Comparison of ENCODE assay signal across 1 cellular context in the genomic region with DNA sequence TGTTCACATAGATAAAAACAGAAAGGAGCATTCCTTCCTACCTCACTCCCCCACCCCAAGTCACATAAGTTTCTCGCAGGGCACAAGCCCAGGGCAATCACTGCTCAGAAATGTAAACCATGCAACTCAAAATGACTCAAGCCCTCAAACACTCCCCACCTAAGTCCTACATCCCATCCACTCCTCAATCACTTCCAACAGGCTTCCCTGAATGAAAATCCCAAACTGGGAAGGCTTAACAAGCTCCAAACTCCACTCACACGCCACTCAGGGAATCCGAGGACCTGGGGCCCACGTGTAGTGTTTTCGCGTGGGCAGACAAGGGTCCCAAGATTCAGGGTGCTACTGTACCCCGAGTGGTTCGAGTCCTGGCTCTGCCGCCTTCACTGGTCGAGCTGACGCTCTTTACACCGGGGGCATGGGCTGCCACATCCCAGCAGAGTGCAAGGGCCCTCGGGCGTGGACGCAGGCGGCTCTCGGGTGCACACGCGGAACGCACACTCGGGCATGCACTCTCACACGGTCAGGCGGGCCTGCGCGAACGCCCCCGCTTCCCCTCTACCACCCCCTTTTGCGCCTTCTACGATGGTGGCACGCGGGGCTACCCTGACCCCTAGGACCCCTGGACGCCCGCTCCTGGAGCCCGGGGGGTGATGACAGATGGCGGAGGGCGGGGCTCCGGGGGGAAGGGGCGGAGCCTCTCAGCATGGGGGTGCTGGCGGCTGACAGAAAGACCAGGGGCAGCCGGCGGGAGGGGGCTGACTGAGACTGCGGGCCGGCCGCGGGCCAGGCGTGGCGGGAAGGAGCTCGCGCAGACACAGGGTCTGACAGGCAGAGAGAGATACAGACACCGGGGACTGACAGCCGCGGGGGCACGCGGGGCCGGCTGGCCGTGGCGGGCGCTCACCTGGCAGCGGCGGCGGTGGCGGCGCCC.
TF ChIP-seq lines count a peak whose summit lies in the region.

No MANE protein-coding gene starts in this region.

TF ChIP-seq in HepG2, 621 proteins besides CTCF, POLR2A, EP300 and RAD21 (continued from another document and continues in another):
- TF ChIP-seq CEBPZ (IDR thresholded peaks at IDR 0.05; ENCODE audit: low read length) = no peak
- TF ChIP-seq SETDB1 (CRISPR knock-in tag; IDR thresholded peaks at IDR 0.05; ENCODE audit: borderline replicate concordance) = no peak
- TF ChIP-seq, protein P1, sequence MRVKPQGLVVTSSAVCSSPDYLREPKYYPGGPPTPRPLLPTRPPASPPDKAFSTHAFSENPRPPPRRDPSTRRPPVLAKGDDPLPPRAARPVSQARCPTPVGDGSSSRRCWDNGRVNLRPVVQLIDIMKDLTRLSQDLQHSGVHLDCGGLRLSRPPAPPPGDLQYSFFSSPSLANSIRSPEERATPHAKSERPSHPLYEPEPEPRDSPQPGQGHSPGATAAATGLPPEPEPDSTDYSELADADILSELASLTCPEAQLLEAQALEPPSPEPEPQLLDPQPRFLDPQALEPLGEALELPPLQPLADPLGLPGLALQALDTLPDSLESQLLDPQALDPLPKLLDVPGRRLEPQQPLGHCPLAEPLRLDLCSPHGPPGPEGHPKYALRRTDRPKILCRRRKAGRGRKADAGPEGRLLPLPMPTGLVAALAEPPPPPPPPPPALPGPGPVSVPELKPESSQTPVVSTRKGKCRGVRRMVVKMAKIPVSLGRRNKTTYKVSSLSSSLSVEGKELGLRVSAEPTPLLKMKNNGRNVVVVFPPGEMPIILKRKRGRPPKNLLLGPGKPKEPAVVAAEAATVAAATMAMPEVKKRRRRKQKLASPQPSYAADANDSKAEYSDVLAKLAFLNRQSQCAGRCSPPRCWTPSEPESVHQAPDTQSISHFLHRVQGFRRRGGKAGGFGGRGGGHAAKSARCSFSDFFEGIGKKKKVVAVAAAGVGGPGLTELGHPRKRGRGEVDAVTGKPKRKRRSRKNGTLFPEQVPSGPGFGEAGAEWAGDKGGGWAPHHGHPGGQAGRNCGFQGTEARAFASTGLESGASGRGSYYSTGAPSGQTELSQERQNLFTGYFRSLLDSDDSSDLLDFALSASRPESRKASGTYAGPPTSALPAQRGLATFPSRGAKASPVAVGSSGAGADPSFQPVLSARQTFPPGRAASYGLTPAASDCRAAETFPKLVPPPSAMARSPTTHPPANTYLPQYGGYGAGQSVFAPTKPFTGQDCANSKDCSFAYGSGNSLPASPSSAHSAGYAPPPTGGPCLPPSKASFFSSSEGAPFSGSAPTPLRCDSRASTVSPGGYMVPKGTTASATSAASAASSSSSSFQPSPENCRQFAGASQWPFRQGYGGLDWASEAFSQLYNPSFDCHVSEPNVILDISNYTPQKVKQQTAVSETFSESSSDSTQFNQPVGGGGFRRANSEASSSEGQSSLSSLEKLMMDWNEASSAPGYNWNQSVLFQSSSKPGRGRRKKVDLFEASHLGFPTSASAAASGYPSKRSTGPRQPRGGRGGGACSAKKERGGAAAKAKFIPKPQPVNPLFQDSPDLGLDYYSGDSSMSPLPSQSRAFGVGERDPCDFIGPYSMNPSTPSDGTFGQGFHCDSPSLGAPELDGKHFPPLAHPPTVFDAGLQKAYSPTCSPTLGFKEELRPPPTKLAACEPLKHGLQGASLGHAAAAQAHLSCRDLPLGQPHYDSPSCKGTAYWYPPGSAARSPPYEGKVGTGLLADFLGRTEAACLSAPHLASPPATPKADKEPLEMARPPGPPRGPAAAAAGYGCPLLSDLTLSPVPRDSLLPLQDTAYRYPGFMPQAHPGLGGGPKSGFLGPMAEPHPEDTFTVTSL (CRISPR knock-in tag; IDR thresholded peaks at IDR 0.05; ENCODE audit: borderline replicate concordance) = 0 out of 2 replicates have a peak, but pooled peaks have one; percentile 34
- TF ChIP-seq ZNF879 (CRISPR knock-in tag; IDR thresholded peaks at IDR 0.05) = no peak
- TF ChIP-seq ZFP82 (CRISPR knock-in tag; IDR thresholded peaks at IDR 0.05; ENCODE audit: borderline replicate concordance) = no peak
- peak; percentile 50 for TF ChIP-seq ZNF510 (CRISPR knock-in tag; IDR thresholded peaks at IDR 0.05; ENCODE audit: low read depth)
- no peak for TF ChIP-seq ZNF703 (CRISPR knock-in tag; IDR thresholded peaks at IDR 0.05; ENCODE audit: borderline replicate concordance)
- peak; percentile 74; the same call in 1 of the 2 replicates for TF ChIP-seq ZNF142 (CRISPR knock-in tag; IDR thresholded peaks at IDR 0.05)
- TF ChIP-seq GFI1 (CRISPR knock-in tag; IDR thresholded peaks at IDR 0.05; ENCODE audit: borderline replicate concordance) = peak; percentile 88
- TF ChIP-seq ZNF670 (CRISPR knock-in tag; IDR thresholded peaks at IDR 0.05; ENCODE audit: borderline replicate concordance) = peak; percentile 59; the same call in 1 of the 2 replicates
- no peak for TF ChIP-seq KDM1A (CRISPR knock-in tag; IDR thresholded peaks at IDR 0.05)
- no peak for TF ChIP-seq SRF (IDR thresholded peaks at IDR 0.05; ENCODE audit: low read depth, low read length)
- peak; percentile 29; the same call in 1 of the 2 replicates for TF ChIP-seq TAF1 (CRISPR knock-in tag; IDR thresholded peaks at IDR 0.05)
- peak; percentile 63; the same call in 1 of the 2 replicates for TF ChIP-seq ZNF776 (CRISPR knock-in tag; IDR thresholded peaks at IDR 0.05)
- TF ChIP-seq DNMT1 (CRISPR knock-in tag; IDR thresholded peaks at IDR 0.05) = peak; percentile 88; the same call in 1 of the 2 replicates
- TF ChIP-seq RBAK (CRISPR knock-in tag; IDR thresholded peaks at IDR 0.05) = 0 out of 2 replicates have a peak, but pooled peaks have one; percentile 26
- TF ChIP-seq GZF1 (CRISPR knock-in tag; IDR thresholded peaks at IDR 0.05) = peak; percentile 64; the same call in 1 of the 2 replicates
- TF ChIP-seq NFKB2 (CRISPR knock-in tag; IDR thresholded peaks at IDR 0.05; ENCODE audit: borderline replicate concordance) = peak; percentile 90; the same call in 1 of the 2 replicates
- TF ChIP-seq SAP130 (CRISPR knock-in tag; IDR thresholded peaks at IDR 0.05; ENCODE audit: low read depth) = peak; percentile 85; the same call in 1 of the 2 replicates
- peak; percentile 47; the same call in 1 of the 2 replicates for TF ChIP-seq SMAD1 (CRISPR knock-in tag; IDR thresholded peaks at IDR 0.05; ENCODE audit: borderline replicate concordance, low read depth)
- TF ChIP-seq, protein P2, sequence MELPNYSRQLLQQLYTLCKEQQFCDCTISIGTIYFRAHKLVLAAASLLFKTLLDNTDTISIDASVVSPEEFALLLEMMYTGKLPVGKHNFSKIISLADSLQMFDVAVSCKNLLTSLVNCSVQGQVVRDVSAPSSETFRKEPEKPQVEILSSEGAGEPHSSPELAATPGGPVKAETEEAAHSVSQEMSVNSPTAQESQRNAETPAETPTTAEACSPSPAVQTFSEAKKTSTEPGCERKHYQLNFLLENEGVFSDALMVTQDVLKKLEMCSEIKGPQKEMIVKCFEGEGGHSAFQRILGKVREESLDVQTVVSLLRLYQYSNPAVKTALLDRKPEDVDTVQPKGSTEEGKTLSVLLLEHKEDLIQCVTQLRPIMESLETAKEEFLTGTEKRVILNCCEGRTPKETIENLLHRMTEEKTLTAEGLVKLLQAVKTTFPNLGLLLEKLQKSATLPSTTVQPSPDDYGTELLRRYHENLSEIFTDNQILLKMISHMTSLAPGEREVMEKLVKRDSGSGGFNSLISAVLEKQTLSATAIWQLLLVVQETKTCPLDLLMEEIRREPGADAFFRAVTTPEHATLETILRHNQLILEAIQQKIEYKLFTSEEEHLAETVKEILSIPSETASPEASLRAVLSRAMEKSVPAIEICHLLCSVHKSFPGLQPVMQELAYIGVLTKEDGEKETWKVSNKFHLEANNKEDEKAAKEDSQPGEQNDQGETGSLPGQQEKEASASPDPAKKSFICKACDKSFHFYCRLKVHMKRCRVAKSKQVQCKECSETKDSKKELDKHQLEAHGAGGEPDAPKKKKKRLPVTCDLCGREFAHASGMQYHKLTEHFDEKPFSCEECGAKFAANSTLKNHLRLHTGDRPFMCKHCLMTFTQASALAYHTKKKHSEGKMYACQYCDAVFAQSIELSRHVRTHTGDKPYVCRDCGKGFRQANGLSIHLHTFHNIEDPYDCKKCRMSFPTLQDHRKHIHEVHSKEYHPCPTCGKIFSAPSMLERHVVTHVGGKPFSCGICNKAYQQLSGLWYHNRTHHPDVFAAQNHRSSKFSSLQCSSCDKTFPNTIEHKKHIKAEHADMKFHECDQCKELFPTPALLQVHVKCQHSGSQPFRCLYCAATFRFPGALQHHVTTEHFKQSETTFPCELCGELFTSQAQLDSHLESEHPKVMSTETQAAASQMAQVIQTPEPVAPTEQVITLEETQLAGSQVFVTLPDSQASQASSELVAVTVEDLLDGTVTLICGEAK (IDR thresholded peaks at IDR 0.05) = no peak
- TF ChIP-seq, protein P2 (CRISPR knock-in tag; IDR thresholded peaks at IDR 0.05) = no peak
- TF ChIP-seq, protein P3, sequence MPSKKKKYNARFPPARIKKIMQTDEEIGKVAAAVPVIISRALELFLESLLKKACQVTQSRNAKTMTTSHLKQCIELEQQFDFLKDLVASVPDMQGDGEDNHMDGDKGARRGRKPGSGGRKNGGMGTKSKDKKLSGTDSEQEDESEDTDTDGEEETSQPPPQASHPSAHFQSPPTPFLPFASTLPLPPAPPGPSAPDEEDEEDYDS (CRISPR knock-in tag; IDR thresholded peaks at IDR 0.05) = peak; percentile 20; the same call in 1 of the 2 replicates
